In genomic region chrX:7987160-7987992, GRCh38 we compare ENCODE assay signal across 12 cellular contexts.
DNase-seq lines count a peak whose midpoint lies in the region; ATAC-seq, FAIRE-seq and TF ChIP-seq lines count a peak whose summit lies in the region.
"Had no signal": no experiment of that assay in that cellular context is flagged by ENCODE, and none has a peak within 500 bp of the region (broad histone marks: within the 10 kb centered on the region; RNA-seq: fewer than 3 reads in every experiment).

No MANE protein-coding gene starts in this region.

- H3K4me1 ChIP-seq in GM12878 (ENCODE audit: control insufficient read depth, insufficient read depth, low read length) (no peaks in the 10 kb centered on the region), body of pancreas (no peaks in the 10 kb centered on the region)
- H3K4me1 ChIP-seq: suprapubic skin had no signal

- 56% methylated on average over 6 of the region's 6 CpGs for WGBS in GM12878 (ENCODE audit: insufficient coverage, insufficient replicate concordance, low lambda C conversion rate, missing lambda C conversion rate)
- 39 to 53% methylated on average over 6 of the region's 6 CpGs for WGBS in body of pancreas, 2 donors

- no peak overlapping the region for H3K9ac ChIP-seq in GM12878 (ENCODE audit: control insufficient read depth, insufficient read depth, low read length)

- CTCF ChIA-PET in GM12878 (lab: Yijun Ruan, JAX), result interaction anchor here (0.9 to 1.0 kb wide), 2 partner anchors 39 to 62 kb away, joined by 3 read pairs; no protein-coding TSS in a partner anchor

- peak; percentile 74 to 79; a peak in 2 of 4 replicates for TF ChIP-seq EP300 in GM12878 (IDR thresholded peaks at IDR 0.05; ENCODE audit: borderline replicate concordance in 1 of 2, control insufficient read depth in 1 of 2, low read depth in 2 of 2, low read length in 2 of 2)

- DNase-seq in AG10803 (ENCODE audit: low read depth) (peak; percentile 58), GM12878 (ENCODE audit: low read depth, low spot score) (peak; percentile 26), body of pancreas (no peak), amygdala (lab: John Stamatoyannopoulos, UW) (no peak)
- DNase-seq: gastrocnemius medialis, NCI-H146 had no signal

- H3K27ac ChIP-seq in GM12878 (ENCODE audit: control insufficient read depth, insufficient read depth) (peak overlapping the region; percentile 6; the same call in 1 of the 2 replicates), body of pancreas (no peak overlapping the region)
- H3K27ac ChIP-seq: gastrocnemius medialis, SK-N-MC, suprapubic skin had no signal

- H3K36me3 ChIP-seq in GM12878 (ENCODE audit: control insufficient read depth in 2 of 2, insufficient read depth in 2 of 2, low read length in 1 of 2) (no peaks in the 10 kb centered on the region), body of pancreas (replicated peaks in 1 of 2; ENCODE audit: insufficient read depth in 1 of 2, low read depth in 2 of 2) (no peaks in the 10 kb centered on the region)
- H3K36me3 ChIP-seq: gastrocnemius medialis, suprapubic skin had no signal

- no peaks in the 10 kb centered on the region for H3K79me2 ChIP-seq in GM12878 (ENCODE audit: control insufficient read depth, insufficient read depth, low read length)

- BruUV-seq in GM12878 (replicated peaks; lab: Mats Ljungman, UMichigan), result no TSS peak

- no peaks in the 10 kb centered on the region for H4K20me1 ChIP-seq in GM12878 (ENCODE audit: control insufficient read depth, insufficient read depth)

- intact Hi-C loops in GM12878 (cut with micrococcal nuclease; ENCODE audit: unreplicated experiment) (loop anchor here (2.0 kb wide), 1 partner anchor 61 kb away; the partner anchor contains the start of gene PNPLA4), body of pancreas (cut with DNase I) (no loop called here)

- SMC1A ChIA-PET in GM12878 (lab: Charles Lee; ENCODE audit: uncharacterized antibody, unreplicated experiment), result interaction anchor here (0.6 to 1.0 kb wide), 5 partner anchors 36 to 1922 kb away, joined by 3 to 4 read pairs (median 3); no protein-coding TSS in a partner anchor

- TF ChIP-seq RAD21 in GM12878 (IDR thresholded peaks at IDR 0.05; ENCODE audit: insufficient read depth, low read depth, low read length), result no peak

- H3K9me3 ChIP-seq in GM12878 (replicated peaks; ENCODE audit: control insufficient read depth, insufficient read depth, low read length) (no peaks in the 10 kb centered on the region), body of pancreas (no peaks in the 10 kb centered on the region)
- H3K9me3 ChIP-seq: gastrocnemius medialis, suprapubic skin had no signal

- TF ChIP-seq POLR2A in GM12878 (IDR thresholded peaks at IDR 0.05; ENCODE audit: low read depth, low read length), result no peak
- TF ChIP-seq POLR2A in body of pancreas (IDR thresholded peaks at IDR 0.05), result no peak

- TF ChIP-seq CTCF in AG10803 (conservative IDR thresholded peaks at IDR 0.05; ENCODE audit: low read length) (no peak), GM12878 (IDR thresholded peaks at IDR 0.05 in 2 of 3, conservative IDR thresholded peaks at IDR 0.05 in 1 of 3; ENCODE audit: control insufficient read depth in 2 of 3, extremely low read depth in 1 of 3, insufficient read depth in 1 of 3, low read depth in 3 of 3, low read length in 3 of 3) (no peak), body of pancreas (IDR thresholded peaks at IDR 0.05) (no peak)

- no peaks in the 10 kb centered on the region for H3K27me3 ChIP-seq in GM12878 (replicated peaks in 1 of 2; ENCODE audit: control insufficient read depth in 2 of 2, insufficient read depth in 2 of 2, low read length in 1 of 2)
- no peaks in the 10 kb centered on the region for H3K27me3 ChIP-seq in body of pancreas
- H3K27me3 ChIP-seq: gastrocnemius medialis, suprapubic skin had no signal

- no peak for FAIRE-seq in GM12878 (lab: Jason Lieb, UNC)

- in situ Hi-C loops in GM12878 (cut with MboI), result loop anchor here (25.0 kb wide), 1 partner anchor 1725 kb away; no protein-coding TSS in a partner anchor

- POLR2A ChIA-PET in GM12878 (lab: Charles Lee), result interaction anchor here (1.0 kb wide), 1 partner anchor 36 kb away, joined by 3 read pairs; no protein-coding TSS in a partner anchor

- H3K4me2 ChIP-seq in GM12878 (ENCODE audit: control insufficient read depth, insufficient read depth), result no peak overlapping the region

- H3K4me3 ChIP-seq in AG10803 (ENCODE audit: low read length) (no peak overlapping the region), GM12878 (no peak overlapping the region), body of pancreas (no peak overlapping the region)
- H3K4me3 ChIP-seq: gastrocnemius medialis, SK-N-MC, suprapubic skin had no signal

- no peak overlapping the region for H2AFZ ChIP-seq in GM12878 (ENCODE audit: control insufficient read depth, low read depth, low read length)

- RAD21 ChIA-PET in GM12878 (lab: Charles Lee; ENCODE audit: unreplicated experiment), result interaction anchor here (0.5 to 1.0 kb wide), 2 partner anchors 40 to 618 kb away, joined by 3 to 5 read pairs; no protein-coding TSS in a partner anchor

- peak; percentile 82 for ATAC-seq in GM19395 (IDR thresholded peaks at IDR 0.05; ENCODE audit: unreplicated experiment)
- ATAC-seq in HG03558 (IDR thresholded peaks at IDR 0.05; ENCODE audit: extremely low read depth, unreplicated experiment), result peak; percentile 66
- peak; percentile 94 for ATAC-seq in GM12878
- ATAC-seq in body of pancreas, result no peak
- no peak for ATAC-seq in HG03097 (IDR thresholded peaks at IDR 0.05; ENCODE audit: low FRiP score, unreplicated experiment)
- no peak for ATAC-seq in HG02840 (IDR thresholded peaks at IDR 0.05; ENCODE audit: low FRiP score, unreplicated experiment)
- ATAC-seq: gastrocnemius medialis had no signal

TF ChIP-seq in GM12878, 131 proteins besides CTCF, POLR2A, EP300 and RAD21 (continues in another document):
- TF ChIP-seq MEF2B (IDR thresholded peaks at IDR 0.05; ENCODE audit: partially characterized antibody, poor library complexity, severe bottlenecking) (peak; percentile 63), PAX5 (IDR thresholded peaks at IDR 0.05; ENCODE audit: borderline replicate concordance, low read depth, low read length) (no peak), SP1 (IDR thresholded peaks at IDR 0.05; ENCODE audit: low read depth, low read length) (no peak), YBX1 (IDR thresholded peaks at IDR 0.05) (no peak), ETV6 (conservative IDR thresholded peaks at IDR 0.05 in 1 of 2, IDR thresholded peaks at IDR 0.05 in 1 of 2; ENCODE audit: borderline replicate concordance in 1 of 2, low read depth in 1 of 2) (0 out of 4 replicates have a peak, but pooled peaks of 1 of the 2 experiments have one; percentile 16), SMAD5 (IDR thresholded peaks at IDR 0.05; ENCODE audit: low read depth) (no peak), SMAD1 (IDR thresholded peaks at IDR 0.05; ENCODE audit: low read depth, partially characterized antibody) (no peak), IKZF2 (IDR thresholded peaks at IDR 0.05) (peak; percentile 57 to 59; a peak in 2 of 4 replicates), PAX8 (IDR thresholded peaks at IDR 0.05) (no peak), POU2F2 (IDR thresholded peaks at IDR 0.05; ENCODE audit: borderline replicate concordance, low read depth, low read length) (no peak), BCL3 (IDR thresholded peaks at IDR 0.05; ENCODE audit: borderline replicate concordance, insufficient read depth, low read depth, low read length, poor library complexity, severe bottlenecking) (no peak), NBN (IDR thresholded peaks at IDR 0.05) (peak; percentile 70), IKZF1 (conservative IDR thresholded peaks at IDR 0.05) (peak; percentile 43; the same call in 1 of the 2 replicates), BCLAF1 (IDR thresholded peaks at IDR 0.05) (no peak), JUND (IDR thresholded peaks at IDR 0.05; ENCODE audit: low read depth, low read length) (no peak), BCL11A (IDR thresholded peaks at IDR 0.05; ENCODE audit: low read depth, low read length) (peak; percentile 54)

Comparison
In these comparisons a context has a peak if more than half of its experiments do, and no peak if none do; other contexts are left out.
1. DNase-seq: peak in AG10803 (single experiment) and GM12878 (single experiment); none in body of pancreas (0 of 4) and amygdala (0 of 56).
2. ATAC-seq: peak in GM19395 (single experiment), HG03558 (single experiment) and GM12878 (single experiment); none in body of pancreas (single experiment), HG03097 (single experiment) and HG02840 (single experiment).